ENCODE assay signal across 21 cellular contexts in genomic region chr1:22210176-22210575, GRCh38.
"Had no signal": no experiment of that assay in that cellular context is flagged by ENCODE, and none has a peak within 500 bp of the region (broad histone marks: within the 10 kb centered on the region; RNA-seq: fewer than 3 reads in every experiment).

No MANE protein-coding gene starts in this region.

- H3K4me3 ChIP-seq: ascending aorta, cardiac muscle cell, esophagus muscularis mucosa, left ventricle myocardium inferior, lung, mucosa of descending colon, pancreas, psoas muscle, testis, transverse colon had no signal

- H3K4me3 Mint-ChIP-seq: activated CD4-positive, alpha-beta T cell treated with anti-CD3 and anti-CD28 coated beads for 36 hours; activated naive CD4-positive, alpha-beta T cell treated with anti-CD3 and anti-CD28 coated beads, Interleukin-2, amount 10 ng/mL, durations not matched to agents 7 days and 5 days; activated naive CD8-positive, alpha-beta T cell treated with anti-CD3 and anti-CD28 coated beads, Interleukin-2, amount 10 ng/mL, durations not matched to agents 7 days and 5 days; activated T-cell treated with anti-CD3 and anti-CD28 coated beads, Interleukin-2, amount 50 U/mL, for 72 hours; natural killer cell treated with Interleukin-12 subunit alpha and Interleukin-12 subunit beta and Interleukin-15 and Interleukin-18, amount 100 ng/mL, for 72 hours had no signal

- H3K4me1 ChIP-seq: foreskin keratinocyte, left ventricle myocardium inferior, pancreas, psoas muscle, transverse colon had no signal

- DNase-seq: activated CD4-positive, alpha-beta T cell treated with anti-CD3 and anti-CD28 coated beads for 36 hours; activated CD4-positive, CD25-positive, alpha-beta regulatory T cell; activated naive CD4-positive, alpha-beta T cell treated with anti-CD3 and anti-CD28 coated beads, Interleukin-2, amount 10 ng/mL, durations not matched to agents 7 days and 5 days; activated naive CD8-positive, alpha-beta T cell treated with anti-CD3 and anti-CD28 coated beads, Interleukin-2, amount 10 ng/mL, durations not matched to agents 7 days and 5 days; activated T-cell treated with anti-CD3 and anti-CD28 coated beads for 4 hours; activated T-cell treated with anti-CD3 and anti-CD28 coated beads, Interleukin-2, amount 50 U/mL, for 72 hours; foreskin keratinocyte; left ventricle myocardium inferior; mucosa of descending colon; stimulated activated CD4-positive, alpha-beta T cell treated with anti-CD3 and anti-CD28 coated beads, Interleukin-2, amount 100 ng/mL, for 48 hours; stimulated activated naive CD8-positive, alpha-beta T cell treated with anti-CD3 and anti-CD28 coated beads, Interleukin-15, Interleukin-2, amounts not matched to agents 100 U/mL and 50 U/mL, for 24 hours; testis; transverse colon had no signal

- H3K36me3 ChIP-seq: ascending aorta, cardiac muscle cell, esophagus muscularis mucosa, left ventricle myocardium inferior, pancreas, transverse colon had no signal

- H3K9me3 ChIP-seq: ascending aorta, esophagus muscularis mucosa, left ventricle myocardium inferior, mucosa of descending colon, pancreas, psoas muscle, testis, transverse colon had no signal

- H3K9me3 Mint-ChIP-seq: activated naive CD4-positive, alpha-beta T cell treated with anti-CD3 and anti-CD28 coated beads, Interleukin-2, amount 10 ng/mL, durations not matched to agents 7 days and 5 days; activated naive CD8-positive, alpha-beta T cell treated with anti-CD3 and anti-CD28 coated beads, Interleukin-2, amount 10 ng/mL, durations not matched to agents 7 days and 5 days; activated T-cell treated with anti-CD3 and anti-CD28 coated beads, Interleukin-2, amount 50 U/mL, for 72 hours; natural killer cell treated with Interleukin-12 subunit alpha and Interleukin-12 subunit beta and Interleukin-15 and Interleukin-18, amount 100 ng/mL, for 72 hours had no signal

- H3K27me3 ChIP-seq: testis had no signal

- H3K4me1 Mint-ChIP-seq: activated CD4-positive, alpha-beta T cell treated with anti-CD3 and anti-CD28 coated beads for 36 hours; activated naive CD4-positive, alpha-beta T cell treated with anti-CD3 and anti-CD28 coated beads, Interleukin-2, amount 10 ng/mL, durations not matched to agents 7 days and 5 days; activated naive CD8-positive, alpha-beta T cell treated with anti-CD3 and anti-CD28 coated beads, Interleukin-2, amount 10 ng/mL, durations not matched to agents 7 days and 5 days had no signal

- H3K27ac Mint-ChIP-seq: activated CD4-positive, alpha-beta T cell treated with anti-CD3 and anti-CD28 coated beads for 36 hours; activated naive CD4-positive, alpha-beta T cell treated with anti-CD3 and anti-CD28 coated beads, Interleukin-2, amount 10 ng/mL, durations not matched to agents 7 days and 5 days; activated naive CD8-positive, alpha-beta T cell treated with anti-CD3 and anti-CD28 coated beads, Interleukin-2, amount 10 ng/mL, durations not matched to agents 7 days and 5 days; activated T-cell treated with anti-CD3 and anti-CD28 coated beads, Interleukin-2, amount 50 U/mL, for 72 hours; natural killer cell treated with Interleukin-12 subunit alpha and Interleukin-12 subunit beta and Interleukin-15 and Interleukin-18, amount 100 ng/mL, for 72 hours had no signal

- H3K27ac ChIP-seq: ascending aorta, cardiac muscle cell, esophagus muscularis mucosa, foreskin keratinocyte, left ventricle myocardium inferior, pancreas, psoas muscle, testis, transverse colon had no signal

- H3K36me3 Mint-ChIP-seq: activated naive CD4-positive, alpha-beta T cell treated with anti-CD3 and anti-CD28 coated beads, Interleukin-2, amount 10 ng/mL, durations not matched to agents 7 days and 5 days; activated naive CD8-positive, alpha-beta T cell treated with anti-CD3 and anti-CD28 coated beads, Interleukin-2, amount 10 ng/mL, durations not matched to agents 7 days and 5 days; brain; natural killer cell treated with Interleukin-12 subunit alpha and Interleukin-12 subunit beta and Interleukin-15 and Interleukin-18, amount 100 ng/mL, for 72 hours had no signal
